ENCODE assay signal across 8 cellular contexts in the genomic region with DNA sequence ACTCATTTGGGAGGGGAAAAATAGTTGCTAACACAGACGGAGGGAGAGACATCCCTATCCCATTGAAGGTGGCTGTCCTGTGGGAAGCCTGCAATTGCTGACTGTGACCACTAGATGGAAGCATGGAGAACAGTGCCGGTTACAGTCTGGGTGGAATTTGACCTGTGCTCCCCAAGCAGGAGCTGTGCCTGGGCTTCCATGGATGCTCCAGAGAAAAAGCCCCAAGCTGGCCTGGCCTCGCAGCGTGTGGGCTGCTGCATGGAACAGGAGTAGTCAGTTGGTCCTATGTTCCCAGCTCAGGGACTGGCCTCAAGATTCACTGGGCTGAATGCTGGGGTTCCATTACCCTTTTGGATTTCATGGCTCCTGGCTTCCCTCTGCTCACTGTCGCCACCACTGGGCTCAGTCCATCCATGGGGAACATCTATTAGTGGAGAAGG.
DNase-seq lines count a peak whose midpoint lies in the region; ATAC-seq and TF ChIP-seq lines count a peak whose summit lies in the region.

No MANE protein-coding gene starts in this region.

- peak in 2 of 3 donors; percentile 8 to 13 for DNase-seq in CD4-positive, CD25-positive, alpha-beta regulatory T cell
- DNase-seq in GM23248 = peak; percentile 55
- peak; percentile 48 for DNase-seq in NCI-H69 (lab: John Stamatoyannopoulos, UW)
- DNase-seq in activated CD8-positive, alpha-beta memory T cell treated with anti-CD3 and anti-CD28 coated beads, Interleukin-2, amount 50 U/mL, for 48 hours = peak; percentile 53
- peak; percentile 28 for DNase-seq in fibroblast of villous mesenchyme (ENCODE audit: low read depth)
- peak; percentile 2 for DNase-seq in non-pigmented ciliary epithelial cell (ENCODE audit: low read depth)

- no peak overlapping the region for H3K27ac ChIP-seq in CD4-positive, CD25-positive, alpha-beta regulatory T cell (ENCODE audit: insufficient read depth, low read length, poor library complexity, severe bottlenecking)
- H3K27ac ChIP-seq in GM23248 = no peak overlapping the region

- no peak overlapping the region for H3K4me3 ChIP-seq in CD4-positive, CD25-positive, alpha-beta regulatory T cell (ENCODE audit: low read depth, low read length)
- H3K4me3 ChIP-seq in GM23248 (no peak overlapping the region), fibroblast of villous mesenchyme (ENCODE audit: low read depth, low read length) (no peak overlapping the region)

- H3K27me3 Mint-ChIP-seq in CD4-positive, CD25-positive, alpha-beta regulatory T cell = peaks cover 5% of the 10 kb centered on the region

- peaks cover 0 to 3% (median 2%) of the 10 kb centered on the region in 7 donors for H3K9me3 Mint-ChIP-seq in CD4-positive, CD25-positive, alpha-beta regulatory T cell

- H4K20me1 ChIP-seq in GM23248 (ENCODE audit: insufficient read depth) = no peaks in the 10 kb centered on the region

- H2AFZ ChIP-seq in GM23248 = no peak overlapping the region

- H3K36me3 ChIP-seq in CD4-positive, CD25-positive, alpha-beta regulatory T cell (ENCODE audit: control insufficient read depth, insufficient read depth, low read length) = no peaks in the 10 kb centered on the region
- no peaks in the 10 kb centered on the region for H3K36me3 ChIP-seq in GM23248 (ENCODE audit: low read depth)

- no peaks in the 10 kb centered on the region for H3F3A ChIP-seq in GM23248 (ENCODE audit: insufficient read depth)

- no peaks in the 10 kb centered on the region for H3K4me1 Mint-ChIP-seq in CD4-positive, CD25-positive, alpha-beta regulatory T cell

- H3K4me3 Mint-ChIP-seq in CD4-positive, CD25-positive, alpha-beta regulatory T cell = no peak overlapping the region

- no peaks in the 10 kb centered on the region for H3K79me2 ChIP-seq in GM23248 (ENCODE audit: insufficient read depth)

- no peaks in the 10 kb centered on the region for H3K4me1 ChIP-seq in CD4-positive, CD25-positive, alpha-beta regulatory T cell (ENCODE audit: control insufficient read depth, insufficient read depth, low read length, poor library complexity, severe bottlenecking)
- no peaks in the 10 kb centered on the region for H3K4me1 ChIP-seq in GM23248 (ENCODE audit: insufficient read depth)

- peaks cover 3% of the 10 kb centered on the region for H3K36me3 Mint-ChIP-seq in CD4-positive, CD25-positive, alpha-beta regulatory T cell

- no peaks in the 10 kb centered on the region for H3K9me3 ChIP-seq in CD4-positive, CD25-positive, alpha-beta regulatory T cell (ENCODE audit: control insufficient read depth in 2 of 2, low read length in 2 of 2)
- H3K9me3 ChIP-seq in GM23248 (ENCODE audit: low read depth) = no peaks in the 10 kb centered on the region

- TF ChIP-seq CTCF in fibroblast of villous mesenchyme (IDR thresholded peaks at IDR 0.05; ENCODE audit: insufficient read depth, low read depth, low read length) = peak; percentile 94

- in situ Hi-C loops in GM23248 (cut with MboI) = loop anchor here (25.0 kb wide), 1 partner anchor 1678 kb away; no protein-coding TSS in a partner anchor

- H3K4me2 ChIP-seq in GM23248 (ENCODE audit: unreplicated experiment) = no peak overlapping the region

- H3K27ac Mint-ChIP-seq in CD4-positive, CD25-positive, alpha-beta regulatory T cell = no peak overlapping the region

- WGBS in GM23248 (ENCODE audit: low coverage in 1 of 2, low lambda C conversion rate in 2 of 2, missing lambda C conversion rate in 2 of 2), 2 experiments = 8 to 10% methylated on average over 5 of the region's 5 CpGs

- ATAC-seq in CD4-positive, CD25-positive, alpha-beta regulatory T cell (ENCODE audit: low read depth in 2 of 2) = no peak
- ATAC-seq in HG02798 (IDR thresholded peaks at IDR 0.05; ENCODE audit: poor library complexity, unreplicated experiment) = no peak
- ATAC-seq in GM21529 (IDR thresholded peaks at IDR 0.05; ENCODE audit: unreplicated experiment) = no peak

- no peaks in the 10 kb centered on the region for H3K27me3 ChIP-seq in CD4-positive, CD25-positive, alpha-beta regulatory T cell (ENCODE audit: control insufficient read depth, insufficient read depth, low read length)
- H3K27me3 ChIP-seq in GM23248 (replicated peaks; ENCODE audit: insufficient read depth) = no peaks in the 10 kb centered on the region

- no peaks in the 10 kb centered on the region for H3K9me2 ChIP-seq in GM23248 (ENCODE audit: insufficient read depth)

- no peak overlapping the region for H3K9ac ChIP-seq in GM23248

Comparison
In these comparisons a context has a peak if more than half of its experiments do, and no peak if none do; other contexts are left out.
1. DNase-seq: peak in every context shown above with its lines; median percentile 55 in GM23248; 53 in activated CD8-positive, alpha-beta memory T cell treated with anti-CD3 and anti-CD28 coated beads, Interleukin-2, amount 50 U/mL, for 48 hours; 48 in NCI-H69; 28 in fibroblast of villous mesenchyme; 10 in CD4-positive, CD25-positive, alpha-beta regulatory T cell; 2 in non-pigmented ciliary epithelial cell.